ENCODE assay signal across 14 cellular contexts in the genomic region with DNA sequence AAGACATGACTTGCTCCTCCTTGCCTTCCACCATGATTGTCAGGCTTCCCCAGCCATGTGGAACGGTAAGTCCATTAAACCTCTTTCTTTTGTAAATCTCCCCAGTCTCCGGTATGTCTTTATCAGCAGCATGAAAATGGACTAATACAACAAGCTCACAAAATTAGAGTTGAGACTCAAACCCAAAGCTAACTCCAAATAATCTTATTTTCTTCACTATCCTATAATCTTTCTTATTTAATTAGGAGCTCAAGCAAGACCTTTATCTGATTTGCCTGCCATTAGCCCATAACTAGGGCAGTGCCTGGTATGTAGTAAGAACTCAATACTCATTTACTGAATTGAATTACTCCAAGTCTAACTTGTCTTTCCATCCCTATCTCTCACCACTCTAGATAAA.
DNase-seq lines count a peak whose midpoint lies in the region; ATAC-seq lines count a peak whose summit lies in the region.
"Had no signal": no experiment of that assay in that cellular context is flagged by ENCODE, and none has a peak within 500 bp of the region (broad histone marks: within the 10 kb centered on the region; RNA-seq: fewer than 3 reads in every experiment).

No MANE protein-coding gene starts in this region.

- H3K27ac Mint-ChIP-seq in activated CD4-positive, alpha-beta T cell treated with anti-CD3 and anti-CD28 coated beads, Interleukin-2, amount 10 ng/mL, durations not matched to agents 24 days and 14 days, result no peak overlapping the region
- H3K27ac Mint-ChIP-seq: B cell; CD4-positive, alpha-beta T cell; CD8-positive, alpha-beta T cell had no signal

- peak; percentile 20 for DNase-seq in activated CD4-positive, alpha-beta T cell treated with anti-CD3 and anti-CD28 coated beads, Interleukin-2, amount 10 ng/mL, durations not matched to agents 24 days and 14 days
- DNase-seq in activated CD4-positive, alpha-beta T cell treated with anti-CD3 and anti-CD28 coated beads, Interleukin-2, amount 50 U/mL, for 4 hours, result no peak
- peak; percentile 90 for DNase-seq in SK-N-DZ (ENCODE audit: low spot score)
- no peak for DNase-seq in ureter (ENCODE audit: low spot score)
- DNase-seq: AML-193; Caco-2; Calu3; CD4-positive, alpha-beta T cell; CD8-positive, alpha-beta T cell; DMS79 treated with DMSO at 0.1 percent for 48 hours; GF-D8 had no signal

- H3K4me1 Mint-ChIP-seq in activated CD4-positive, alpha-beta T cell treated with anti-CD3 and anti-CD28 coated beads, Interleukin-2, amount 10 ng/mL, durations not matched to agents 24 days and 14 days, result no peaks in the 10 kb centered on the region
- H3K4me1 Mint-ChIP-seq: B cell had no signal

- H3K4me3 Mint-ChIP-seq in activated CD4-positive, alpha-beta T cell treated with anti-CD3 and anti-CD28 coated beads, Interleukin-2, amount 10 ng/mL, durations not matched to agents 24 days and 14 days, result no peak overlapping the region
- H3K4me3 Mint-ChIP-seq: B cell; CD4-positive, alpha-beta T cell; CD8-positive, alpha-beta T cell had no signal

- H3K9me3 Mint-ChIP-seq in activated CD4-positive, alpha-beta T cell treated with anti-CD3 and anti-CD28 coated beads, Interleukin-2, amount 10 ng/mL, durations not matched to agents 24 days and 14 days, result no peaks in the 10 kb centered on the region
- H3K9me3 Mint-ChIP-seq: CD4-positive, alpha-beta T cell; CD8-positive, alpha-beta T cell had no signal

- H3K36me3 Mint-ChIP-seq in activated CD4-positive, alpha-beta T cell treated with anti-CD3 and anti-CD28 coated beads, Interleukin-2, amount 10 ng/mL, durations not matched to agents 24 days and 14 days (ENCODE audit: low read depth), result no peaks in the 10 kb centered on the region
- H3K36me3 Mint-ChIP-seq: CD8-positive, alpha-beta T cell had no signal

- intact Hi-C loops in activated CD4-positive, alpha-beta T cell treated with anti-CD3 and anti-CD28 coated beads, Interleukin-2, amount 10 ng/mL, durations not matched to agents 24 days and 14 days (cut with micrococcal nuclease), result no loop called here

- no peaks in the 10 kb centered on the region for H3K27me3 Mint-ChIP-seq in activated CD4-positive, alpha-beta T cell treated with anti-CD3 and anti-CD28 coated beads, Interleukin-2, amount 10 ng/mL, durations not matched to agents 24 days and 14 days

- no peak for ATAC-seq in HG03025 (IDR thresholded peaks at IDR 0.05; ENCODE audit: low FRiP score, unreplicated experiment)
- ATAC-seq: A549; CD8-positive, alpha-beta T cell had no signal

Comparison
In these comparisons a context has a peak if more than half of its experiments do, and no peak if none do; other contexts are left out.
1. DNase-seq: peak in activated CD4-positive, alpha-beta T cell treated with anti-CD3 and anti-CD28 coated beads, Interleukin-2, amount 10 ng/mL, durations not matched to agents 24 days and 14 days (single experiment) and SK-N-DZ (single experiment); none in activated CD4-positive, alpha-beta T cell treated with anti-CD3 and anti-CD28 coated beads, Interleukin-2, amount 50 U/mL, for 4 hours (0 of 2) and ureter (single experiment).